In genomic region chr11:119533462-119533861, GRCh38 we compare ENCODE assay signal across 12 cellular contexts.
"Had no signal": no experiment of that assay in that cellular context is flagged by ENCODE, and none has a peak within 500 bp of the region (broad histone marks: within the 10 kb centered on the region; RNA-seq: fewer than 3 reads in every experiment).

No MANE protein-coding gene starts in this region.

- H3K4me1 Mint-ChIP-seq: activated B cell treated with CpG ODN at 0.5 μM for 24 hours; activated naive CD8-positive, alpha-beta T cell treated with anti-CD3 and anti-CD28 coated beads, Interleukin-2, amount 50 U/mL, for 24 hours had no signal

- H3K4me1 ChIP-seq: parathyroid adenoma, testis, upper lobe of left lung had no signal

- H3K27me3 ChIP-seq: testis, upper lobe of left lung had no signal

- H3K4me3 Mint-ChIP-seq: activated B cell treated with CpG ODN at 0.5 μM for 24 hours; activated naive CD4-positive, alpha-beta T cell treated with anti-CD3 and anti-CD28 coated beads for 36 hours; activated naive CD8-positive, alpha-beta T cell treated with anti-CD3 and anti-CD28 coated beads, Interleukin-2, amount 50 U/mL, for 24 hours; activated T-cell treated with anti-CD3 and anti-CD28 coated beads, Interleukin-2, amount 50 U/mL, for 72 hours; mesothelial cell of epicardium; T-helper 17 cell had no signal

- H2AFZ ChIP-seq: parathyroid adenoma had no signal

- H3K4me3 ChIP-seq: gastroesophageal sphincter, lower lobe of right lung, stomach, testis, upper lobe of left lung had no signal

- H3K36me3 ChIP-seq: gastroesophageal sphincter, lower lobe of right lung, stomach, upper lobe of left lung had no signal

- H3K79me2 ChIP-seq: parathyroid adenoma had no signal

- H3K9me3 ChIP-seq: gastroesophageal sphincter, lower lobe of right lung, stomach, testis, upper lobe of left lung had no signal

- H3K9me3 Mint-ChIP-seq: activated B cell treated with CpG ODN at 0.5 μM for 24 hours; activated naive CD4-positive, alpha-beta T cell treated with anti-CD3 and anti-CD28 coated beads for 36 hours; activated naive CD8-positive, alpha-beta T cell treated with anti-CD3 and anti-CD28 coated beads, Interleukin-2, amount 50 U/mL, for 24 hours; activated T-cell treated with anti-CD3 and anti-CD28 coated beads, Interleukin-2, amount 50 U/mL, for 72 hours; mesothelial cell of epicardium had no signal

- H3K27ac ChIP-seq: gastroesophageal sphincter, lower lobe of right lung, parathyroid adenoma, stomach, testis, upper lobe of left lung had no signal

- H3K27ac Mint-ChIP-seq: activated B cell treated with CpG ODN at 0.5 μM for 24 hours; activated naive CD4-positive, alpha-beta T cell treated with anti-CD3 and anti-CD28 coated beads for 36 hours; activated naive CD8-positive, alpha-beta T cell treated with anti-CD3 and anti-CD28 coated beads, Interleukin-2, amount 50 U/mL, for 24 hours; activated T-cell treated with anti-CD3 and anti-CD28 coated beads, Interleukin-2, amount 50 U/mL, for 72 hours; mesothelial cell of epicardium; T-helper 17 cell had no signal

- H3K36me3 Mint-ChIP-seq: mesothelial cell of epicardium had no signal
